ENCODE assay signal across 8 cellular contexts in genomic region chr10:73940634-73941221, GRCh38. TPM values are rescaled to one million over a fixed set of nuclear protein-coding genes. Genes with fewer than 3 reads are reported as not detected.
DNase-seq lines count a peak whose midpoint lies in the region; ATAC-seq, FAIRE-seq and TF ChIP-seq lines count a peak whose summit lies in the region.

No MANE protein-coding gene starts in this region.

- CTCF ChIA-PET in AG04449 (lab: Yijun Ruan, JAX) (interaction anchor here (0.6 to 18.1 kb wide), 57 partner anchors 11 to 273 kb away, joined by 3 to 806 read pairs (median 5); partner anchors contain the start of genes CAMK2G, PLAU and VCL), T-cell (lab: Charles Lee) (interaction anchor here (0.5 to 3.9 kb wide), 28 partner anchors 12 to 1296 kb away, joined by 3 to 63 read pairs (median 4); no protein-coding TSS in a partner anchor)

- no peaks in the 10 kb centered on the region for H3K36me3 Mint-ChIP-seq in T-cell

- peaks cover 6% of the 10 kb centered on the region for H3K4me1 ChIP-seq in prostate gland (replicated peaks)

- intact Hi-C loops in cardiac septum (cut with DNase I) (loop anchor here (1.0 to 10.0 kb wide), 3 partner anchors 54 to 144 kb away; no protein-coding TSS in a partner anchor), prostate gland (cut with DNase I) (loop anchor here (1.0 to 5.0 kb wide), 2 partner anchors 54 to 142 kb away; no protein-coding TSS in a partner anchor)

- H3K27me3 Mint-ChIP-seq in T-cell: no peaks in the 10 kb centered on the region

- POLR2A ChIA-PET in AG04449 (lab: Yijun Ruan, JAX): interaction anchor here (0.6 to 2.4 kb wide), 6 partner anchors 16 to 52 kb away, joined by 3 to 31 read pairs (median 3); no protein-coding TSS in a partner anchor
- POLR2A ChIA-PET in T-cell (lab: Charles Lee): interaction anchor here (0.5 to 0.8 kb wide), 3 partner anchors 54 to 1511 kb away, joined by 3 to 4 read pairs (median 3); no protein-coding TSS in a partner anchor

- H3K27ac Mint-ChIP-seq in T-cell: peak overlapping the region in 1 of 2 donors; percentile 58

- H3K27me3 ChIP-seq in prostate gland (replicated peaks; ENCODE audit: insufficient read depth): no peaks in the 10 kb centered on the region

- H3K9me3 ChIP-seq in prostate gland: no peaks in the 10 kb centered on the region

- 4% methylated on average over 27 of the region's 28 CpGs for WGBS in prostate gland

- ATAC-seq in GM18867 (IDR thresholded peaks at IDR 0.05; ENCODE audit: unreplicated experiment): peak; percentile 71
- peak; percentile 98 to 100 (median 98) for ATAC-seq in T-cell (replicated peaks in 1 of 4)

- no peak for TF ChIP-seq POLR2A in prostate gland (IDR thresholded peaks at IDR 0.05)

- H3K36me3 ChIP-seq in prostate gland: no peaks in the 10 kb centered on the region

- H3K4me3 ChIP-seq in AG04449 (ENCODE audit: low read depth, low read length) (no peak overlapping the region; the same call in 1 of the 2 replicates), prostate gland (no peak overlapping the region)

- no peak for DNase-seq in AG04449 (ENCODE audit: low read depth, low spot score)
- peak; percentile 79 for DNase-seq in HTR-8/SVneo (ENCODE audit: insufficient read length, low spot score)
- DNase-seq in T-cell: peak; percentile 53 to 88 (median 79)
- DNase-seq in activated naive CD8-positive, alpha-beta T cell treated with anti-CD3 and anti-CD28 coated beads, Interleukin-2, amount 50 U/mL, for 16 hours (ENCODE audit: low read depth, low spot score): peak; percentile 66
- DNase-seq in cardiac septum (ENCODE audit: low spot score): peak; percentile 95
- peak; percentile 76 for DNase-seq in prostate gland (ENCODE audit: low spot score)
- peak; percentile 89 for DNase-seq in ureter (ENCODE audit: low spot score)

- peak overlapping the region in 1 of 2 donors; percentile 1 for H3K27ac ChIP-seq in prostate gland

- peak; percentile 99 for TF ChIP-seq CTCF in AG04449 (IDR thresholded peaks at IDR 0.05; ENCODE audit: insufficient read depth, low read length, missing control alignments)
- TF ChIP-seq CTCF in prostate gland (IDR thresholded peaks at IDR 0.05): peak; percentile 77 to 96 (median 89)

- no peaks in the 10 kb centered on the region for H3K9me3 Mint-ChIP-seq in T-cell

- peaks cover 5 to 8% (median 7%) of the 10 kb centered on the region in 3 donors for H3K4me1 Mint-ChIP-seq in T-cell

- peak overlapping the region; percentile 36 to 37 (median 37) for H3K4me3 Mint-ChIP-seq in T-cell

- FAIRE-seq in HTR-8/SVneo (lab: Jason Lieb, UNC): peak; percentile 57

RNA-seq across cellular contexts. Expression of gene PLAU, which starts 29.8 kb away (rescaled TPM):
- 1 to 10 TPM in 2 of 5 donors, under 1 TPM in 1, not detected in 2; 0.63 to 1.1 (median 1.1) TPM for total RNA-seq in T-cell
- total RNA-seq in cardiac septum: 15.3 TPM
- total RNA-seq in prostate gland: 10 to 100 TPM in 1 of 2 donors, 1 to 10 TPM in 1; 7.1 to 11.0 TPM
- total RNA-seq in ureter: 13.8 TPM

RNA-seq across cellular contexts. Expression of gene VCL, which starts 57.2 kb away (rescaled TPM):
- total RNA-seq in T-cell (10 to 100 TPM; 22.6 to 48.7 (median 27.0) TPM), cardiac septum (284 TPM), prostate gland (100 to 1,000 TPM in 1 of 2 donors, 10 to 100 TPM in 1; 97.2 to 285 TPM), ureter (256 TPM)
